Comparison of ENCODE assay signal across 8 cellular contexts in genomic region chr15:37098468-37099320, GRCh38. TPM values are rescaled to one million over a fixed set of nuclear protein-coding genes. Genes with fewer than 3 reads are reported as not detected.
DNase-seq lines count a peak whose midpoint lies in the region; ATAC-seq and TF ChIP-seq lines count a peak whose summit lies in the region.

No MANE protein-coding gene starts in this region.

- no peak overlapping the region for H3K14ac ChIP-seq in H9 (ENCODE audit: insufficient read depth, low read length)

- peaks cover 62% of the 10 kb centered on the region for H3K27me3 ChIP-seq in H9 (ENCODE audit: insufficient read depth, low read length)
- peaks cover 56% of the 10 kb centered on the region for H3K27me3 ChIP-seq in colonic mucosa
- peaks cover 0 to 5% of the 10 kb centered on the region in 2 donors for H3K27me3 ChIP-seq in right lobe of liver
- no peaks in the 10 kb centered on the region for H3K27me3 ChIP-seq in thoracic aorta (replicated peaks; ENCODE audit: insufficient read depth)

- H2BK15ac ChIP-seq in H9 (ENCODE audit: low read depth, low read length) = no peak overlapping the region

- H2AK5ac ChIP-seq in H9 (ENCODE audit: insufficient read length, low read length) = no peak overlapping the region

- H3K79me1 ChIP-seq in H9 (ENCODE audit: insufficient read depth, low read depth, low read length, poor library complexity, severe bottlenecking) = no peaks in the 10 kb centered on the region

- H2AFZ ChIP-seq in H9 (ENCODE audit: low read length) = no peak overlapping the region
- peak overlapping the region; percentile 73 for H2AFZ ChIP-seq in OCI-LY7 (ENCODE audit: low read length)

- H3K27ac ChIP-seq in H9 (ENCODE audit: insufficient read length, low read depth, low read length) (no peak overlapping the region), OCI-LY7 (ENCODE audit: low read depth, low read length, poor library complexity, severe bottlenecking) (peak overlapping the region; percentile 96), colonic mucosa (peak overlapping the region; percentile 14), right lobe of liver (peak overlapping the region; percentile 48 to 96 (median 75)), thoracic aorta (peak overlapping the region; percentile 97 to 98)

- H3K9me2 ChIP-seq in OCI-LY7 (ENCODE audit: insufficient read depth, low read length) = no peaks in the 10 kb centered on the region

- ATAC-seq in right lobe of liver = peak; percentile 4 to 35 (median 24)
- no peak for ATAC-seq in thoracic aorta (ENCODE audit: insufficient number of reproducible peaks, low FRiP score, low read depth)

- H3K4ac ChIP-seq in H9 (ENCODE audit: low read depth, low read length) = no peak overlapping the region

- no peaks in the 10 kb centered on the region for H3K36me3 Mint-ChIP-seq in H9 (ENCODE audit: insufficient read depth in 1 of 3, low read depth in 3 of 3)

- H3K27me3 Mint-ChIP-seq in H9 (ENCODE audit: low read depth) = peaks cover 96% of the 10 kb centered on the region

- 0 out of 2 replicates have a peak, but pooled peaks cover 3% of the 10 kb centered on the region for H3K4me1 ChIP-seq in H9 (ENCODE audit: insufficient read depth, low read length)
- H3K4me1 ChIP-seq in OCI-LY7 (ENCODE audit: insufficient read depth, low read length, poor library complexity, severe bottlenecking) = peaks cover 21% of the 10 kb centered on the region
- H3K4me1 ChIP-seq in colonic mucosa = no peaks in the 10 kb centered on the region
- H3K4me1 ChIP-seq in right lobe of liver = no peaks in the 10 kb centered on the region
- peaks cover 0 to 24% of the 10 kb centered on the region in 2 donors for H3K4me1 ChIP-seq in thoracic aorta (ENCODE audit: control insufficient read depth in 1 of 2, low read depth in 2 of 2)

- no peak overlapping the region for H3K27ac Mint-ChIP-seq in H9

- no peaks in the 10 kb centered on the region for H4K20me1 ChIP-seq in H9 (ENCODE audit: control insufficient read depth, insufficient read depth, insufficient read length)
- peaks cover 10% of the 10 kb centered on the region; the same call in 1 of the 2 replicates for H4K20me1 ChIP-seq in OCI-LY7 (ENCODE audit: insufficient read depth, low read length)

- no CpG with 5 or more reads among the region's 75 CpGs for WGBS in H9 (ENCODE audit: extremely low coverage, insufficient read length, low lambda C conversion rate)
- WGBS in right lobe of liver (ENCODE audit: insufficient coverage, low coverage, low lambda C conversion rate, missing lambda C conversion rate) = under 1% methylated on average over 39 of the region's 75 CpGs

- no peak overlapping the region for H4K8ac ChIP-seq in H9 (replicated peaks; ENCODE audit: insufficient read length, low read depth, low read length)

- TF ChIP-seq CTCF in H9 (conservative IDR thresholded peaks at IDR 0.05) = no peak
- TF ChIP-seq CTCF in OCI-LY7 (conservative IDR thresholded peaks at IDR 0.05; ENCODE audit: low read length) = no peak
- TF ChIP-seq CTCF in colonic mucosa (IDR thresholded peaks at IDR 0.05) = no peak
- no peak for TF ChIP-seq CTCF in right lobe of liver (IDR thresholded peaks at IDR 0.05)
- TF ChIP-seq CTCF in thoracic aorta (IDR thresholded peaks at IDR 0.05) = no peak

- H3K36me3 ChIP-seq in OCI-LY7 (ENCODE audit: insufficient read depth, low read length) (peaks cover 10% of the 10 kb centered on the region), colonic mucosa (no peaks in the 10 kb centered on the region), right lobe of liver (no peaks in the 10 kb centered on the region), thoracic aorta (no peaks in the 10 kb centered on the region)

- H3K9ac ChIP-seq in H9 (ENCODE audit: extremely low read depth, insufficient read length, low read length) (no peak overlapping the region), colonic mucosa (ENCODE audit: low read depth in 2 of 2, low read length in 2 of 2) (peak overlapping the region; percentile 51 to 57)

- H3K4me3 ChIP-seq in OCI-LY7 (ENCODE audit: low read depth, low read length, poor library complexity, severe bottlenecking) (peak overlapping the region; percentile 87), colonic mucosa (peak overlapping the region; percentile 30), right lobe of liver (peak overlapping the region; percentile 51 to 72 (median 71)), thoracic aorta (peak overlapping the region; percentile 89)

- H3K23me2 ChIP-seq in H9 (ENCODE audit: insufficient read length, low read depth, low read length, poor library complexity, severe bottlenecking) = peaks cover 67% of the 10 kb centered on the region

- no peak overlapping the region for H2BK5ac ChIP-seq in H9 (ENCODE audit: insufficient read length, low read length)

- H3K4me2 ChIP-seq in H9 (ENCODE audit: insufficient read depth, insufficient read length, low read length) = peak overlapping the region; percentile 92
- peak overlapping the region; percentile 69 for H3K4me2 ChIP-seq in OCI-LY7 (ENCODE audit: low read length)

- H3K18ac ChIP-seq in H9 (ENCODE audit: insufficient read length, low read depth, low read length) = no peak overlapping the region

- intact Hi-C loops in OCI-LY7 (cut with micrococcal nuclease; ENCODE audit: unreplicated experiment) = no loop called here
- intact Hi-C loops in colonic mucosa (cut with DNase I) = no loop called here
- intact Hi-C loops in right lobe of liver (cut with DNase I) = no loop called here

- H3K9me3 ChIP-seq in H9 (ENCODE audit: control insufficient read depth, low read depth, low read length) (no peaks in the 10 kb centered on the region), OCI-LY7 (ENCODE audit: low read length) (no peaks in the 10 kb centered on the region), colonic mucosa (no peaks in the 10 kb centered on the region), right lobe of liver (no peaks in the 10 kb centered on the region), thoracic aorta (no peaks in the 10 kb centered on the region)

- H2BK120ac ChIP-seq in H9 (ENCODE audit: low read depth, low read length, poor library complexity, severe bottlenecking) = no peak overlapping the region

- peak overlapping the region; percentile 79 to 96 for H3K4me3 Mint-ChIP-seq in H9

- H4K5ac ChIP-seq in H9 (ENCODE audit: insufficient read length, low read depth, low read length) = no peak overlapping the region

- BruUV-seq in OCI-LY7 (replicated peaks; lab: Mats Ljungman, UMichigan) = no TSS peak

- no peak overlapping the region for H3K56ac ChIP-seq in H9 (ENCODE audit: insufficient read length, low read depth, low read length)

- H2BK12ac ChIP-seq in H9 (ENCODE audit: insufficient read length, low read depth, low read length) = no peak overlapping the region

- H2BK20ac ChIP-seq in H9 (ENCODE audit: low read depth, low read length, poor library complexity, severe bottlenecking) = no peak overlapping the region

- H3K9me3 Mint-ChIP-seq in H9 = peaks cover 0 to 5% of the 10 kb centered on the region in 2 experiments; a peak in 1 of 5 replicates

- H3K79me2 ChIP-seq in H9 (ENCODE audit: insufficient read depth, low read length) (no peaks in the 10 kb centered on the region), OCI-LY7 (ENCODE audit: insufficient read depth, low read depth, low read length) (peaks cover 18% of the 10 kb centered on the region; the same call in 1 of the 2 replicates)

- CTCF ChIA-PET in OCI-LY7 (lab: Charles Lee; ENCODE audit: unreplicated experiment) = no interaction called here

- TF ChIP-seq POLR2A in right lobe of liver (IDR thresholded peaks at IDR 0.05) = no peak

- DNase-seq in DMS79 treated with DMSO at 0.1 percent for 48 hours (lab: John Stamatoyannopoulos, UW) = peak; percentile 29
- no peak for DNase-seq in DMS79 (lab: John Stamatoyannopoulos, UW)
- peak; percentile 39 for DNase-seq in H9
- peak; percentile 71 for DNase-seq in OCI-LY7 (ENCODE audit: low spot score)
- no peak for DNase-seq in colonic mucosa
- DNase-seq in right lobe of liver = peak; percentile 49 to 65 (median 62)
- no peak for DNase-seq in thoracic aorta (ENCODE audit: low spot score)
- no peak for DNase-seq in GM19238 (ENCODE audit: insufficient read length, low spot score)

- peaks cover 71 to 79% of the 10 kb centered on the region in 2 experiments for H3K4me1 Mint-ChIP-seq in H9

- H4K91ac ChIP-seq in H9 (ENCODE audit: insufficient read length, low read depth, low read length) = no peak overlapping the region

- POLR2A ChIA-PET in OCI-LY7 (lab: Charles Lee) = interaction anchor here (1.5 kb wide), 1 partner anchor 12 kb away, joined by 6 read pairs; no protein-coding TSS in a partner anchor

- H3T11ph ChIP-seq in H9 (ENCODE audit: low read length) = no peak overlapping the region

- H3K23ac ChIP-seq in H9 (ENCODE audit: insufficient read length, low read depth, low read length) = no peak overlapping the region

RNA-seq across cellular contexts. Expression of gene MEIS2, which starts 1.7 kb away (rescaled TPM):
- 0.35 and 0.50 TPM in 2 replicates for total RNA-seq in H9 (2021)
- total RNA-seq in OCI-LY7 (2014; rRNA removed; shearing (Covaris generic)) = 31.7 and 35.8 TPM in 2 replicates
- 31.0 and 32.6 TPM in 2 replicates for total RNA-seq in OCI-LY7 (2022)
- total RNA-seq in colonic mucosa = 1 to 10 TPM; 1.7 to 7.6 TPM
- total RNA-seq in right lobe of liver = 10 to 100 TPM in 2 of 6 experiments, 1 to 10 TPM in 4; 6.1 to 18.0 (median 7.9) TPM
- 10 to 100 TPM; 46.4 to 57.2 TPM for total RNA-seq in thoracic aorta

Comparison
In these comparisons a context has a peak if more than half of its experiments do, and no peak if none do; other contexts are left out.
1. DNase-seq: peak in DMS79 treated with DMSO at 0.1 percent for 48 hours (single experiment), H9 (single experiment), OCI-LY7 (single experiment) and right lobe of liver (3 of 3); none in DMS79 (single experiment), colonic mucosa (single experiment), thoracic aorta (single experiment) and GM19238 (single experiment).
2. H3K4me3 ChIP-seq: peak in every context shown above with its lines; median percentile 89 in thoracic aorta; 87 in OCI-LY7; 71 in right lobe of liver; 30 in colonic mucosa.